9 cellular contexts compared by ENCODE assay signal in the genomic region with DNA sequence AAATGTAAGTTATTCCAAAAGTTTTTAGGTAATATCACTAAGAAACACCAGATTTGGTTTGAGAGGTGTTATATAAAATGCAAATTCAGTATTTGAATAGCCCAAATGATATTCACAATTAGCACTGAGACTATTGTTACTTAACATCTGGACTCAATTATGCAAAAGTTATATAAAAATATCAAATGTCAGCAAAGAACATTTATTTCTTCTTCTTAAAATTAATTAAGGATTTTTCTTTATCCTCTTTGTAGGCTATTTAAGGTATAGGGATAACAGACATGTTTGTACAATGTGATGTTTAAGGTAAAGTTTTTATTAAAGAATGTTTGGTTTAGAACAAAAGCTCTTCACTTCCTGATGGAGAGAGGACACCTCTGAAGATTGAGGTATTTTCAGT.
"Had no signal": no experiment of that assay in that cellular context is flagged by ENCODE, and none has a peak within 500 bp of the region (broad histone marks: within the 10 kb centered on the region; RNA-seq: fewer than 3 reads in every experiment).

No MANE protein-coding gene starts in this region.

- H3K9ac ChIP-seq: GM23248, KMS-11 had no signal

- H3K9me3 Mint-ChIP-seq: H9 had no signal

- H2AFZ ChIP-seq: GM23248 had no signal

- H3K4me3 ChIP-seq: GM23248 had no signal

- DNase-seq: GM23248, GOT3, H9, HCEC 1CT, IMR-90, KBM-7 had no signal

- H3K4me3 Mint-ChIP-seq: H9 had no signal

- H3K27ac ChIP-seq: GM23248, HL-60, KMS-11 had no signal

- H3K4me2 ChIP-seq: KMS-11 had no signal

- FAIRE-seq: H54 had no signal

- H3K27ac Mint-ChIP-seq: H9 had no signal
